In the genomic region with DNA sequence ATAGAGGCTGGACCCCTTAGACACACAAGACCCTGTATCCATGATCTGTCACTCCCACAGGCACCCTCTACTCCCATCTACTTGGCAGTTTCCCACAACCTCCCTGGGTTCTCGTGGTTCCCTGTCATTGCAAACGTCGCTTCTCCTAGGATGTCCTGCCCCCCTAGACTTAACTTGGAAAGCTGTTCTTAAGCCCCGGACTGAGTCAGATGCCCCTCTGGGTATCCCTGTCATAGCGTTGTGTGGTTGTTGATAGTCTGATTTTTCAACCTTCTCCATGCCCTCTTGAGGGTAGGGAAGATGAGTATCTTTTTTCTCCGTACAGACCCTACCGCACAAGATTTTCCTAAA, we compare ENCODE assay signal across 1 cellular context.
A peak's percentile ranks its signal among the peaks of the same experiment; 100 is the strongest.
TF ChIP-seq lines count a peak whose summit lies in the region.

No MANE protein-coding gene starts in this region.

TF ChIP-seq in GM12878, 131 proteins besides CTCF, POLR2A, EP300 and RAD21:
- TF ChIP-seq MEF2B (IDR thresholded peaks at IDR 0.05; ENCODE audit: partially characterized antibody, poor library complexity, severe bottlenecking) (peak; percentile 8), TARDBP (IDR thresholded peaks at IDR 0.05; ENCODE audit: borderline replicate concordance) (no peak), HDGF (IDR thresholded peaks at IDR 0.05) (0 out of 2 replicates have a peak, but pooled peaks have one; percentile 63)
TF ChIP-seq in GM12878: peak in this region for 2.
